1 cellular context compared by ENCODE assay signal in the genomic region with DNA sequence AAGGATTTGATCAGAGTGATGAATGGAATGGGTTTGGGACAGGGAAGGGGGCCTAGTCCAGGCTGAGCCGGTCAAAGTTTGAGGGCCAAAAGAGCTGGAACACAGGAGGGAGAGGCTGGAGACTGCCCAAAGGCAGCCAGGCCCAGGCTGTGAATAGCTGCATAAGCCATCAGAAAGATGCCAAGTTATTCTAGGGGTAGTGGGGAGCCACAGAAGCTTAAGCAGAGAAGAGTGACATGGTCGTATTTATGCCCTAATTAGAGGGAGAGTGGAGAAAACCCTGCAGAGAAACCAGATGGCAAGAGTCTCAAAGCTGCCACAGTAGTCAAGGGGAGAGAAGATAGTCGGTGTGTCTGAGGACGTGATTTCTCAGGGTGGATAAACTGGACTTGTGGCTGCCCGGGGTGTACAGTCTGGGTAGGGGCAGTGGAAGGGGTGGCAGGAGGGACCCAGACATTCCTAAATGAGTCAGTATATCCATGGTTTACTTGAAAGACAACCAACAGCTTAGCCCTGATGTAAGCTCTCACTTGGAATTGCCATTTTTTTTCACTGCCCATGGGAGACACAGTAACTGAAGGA.
TF ChIP-seq lines count a peak whose summit lies in the region.

No MANE protein-coding gene starts in this region.

TF ChIP-seq in IMR-90, 13 proteins besides CTCF, POLR2A, EP300 and RAD21:
- TF ChIP-seq MAZ (IDR thresholded peaks at IDR 0.05; ENCODE audit: borderline replicate concordance, low read depth, low read length): no peak
- TF ChIP-seq BHLHE40 (IDR thresholded peaks at IDR 0.05; ENCODE audit: low read depth, low read length): no peak
- no peak for TF ChIP-seq CHD1 (IDR thresholded peaks at IDR 0.05; ENCODE audit: low read depth, low read length)
- no peak for TF ChIP-seq FOS (IDR thresholded peaks at IDR 0.05; ENCODE audit: low read depth, low read length)
- no peak for TF ChIP-seq MXI1 (IDR thresholded peaks at IDR 0.05; ENCODE audit: borderline replicate concordance, low read depth, low read length)
- TF ChIP-seq MAFK (IDR thresholded peaks at IDR 0.05; ENCODE audit: low read depth, low read length): no peak
- TF ChIP-seq, protein P1, sequence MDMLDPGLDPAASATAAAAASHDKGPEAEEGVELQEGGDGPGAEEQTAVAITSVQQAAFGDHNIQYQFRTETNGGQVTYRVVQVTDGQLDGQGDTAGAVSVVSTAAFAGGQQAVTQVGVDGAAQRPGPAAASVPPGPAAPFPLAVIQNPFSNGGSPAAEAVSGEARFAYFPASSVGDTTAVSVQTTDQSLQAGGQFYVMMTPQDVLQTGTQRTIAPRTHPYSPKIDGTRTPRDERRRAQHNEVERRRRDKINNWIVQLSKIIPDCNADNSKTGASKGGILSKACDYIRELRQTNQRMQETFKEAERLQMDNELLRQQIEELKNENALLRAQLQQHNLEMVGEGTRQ (IDR thresholded peaks at IDR 0.05; ENCODE audit: low read depth, low read length): no peak
- TF ChIP-seq, protein P2, sequence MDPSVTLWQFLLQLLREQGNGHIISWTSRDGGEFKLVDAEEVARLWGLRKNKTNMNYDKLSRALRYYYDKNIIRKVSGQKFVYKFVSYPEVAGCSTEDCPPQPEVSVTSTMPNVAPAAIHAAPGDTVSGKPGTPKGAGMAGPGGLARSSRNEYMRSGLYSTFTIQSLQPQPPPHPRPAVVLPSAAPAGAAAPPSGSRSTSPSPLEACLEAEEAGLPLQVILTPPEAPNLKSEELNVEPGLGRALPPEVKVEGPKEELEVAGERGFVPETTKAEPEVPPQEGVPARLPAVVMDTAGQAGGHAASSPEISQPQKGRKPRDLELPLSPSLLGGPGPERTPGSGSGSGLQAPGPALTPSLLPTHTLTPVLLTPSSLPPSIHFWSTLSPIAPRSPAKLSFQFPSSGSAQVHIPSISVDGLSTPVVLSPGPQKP (IDR thresholded peaks at IDR 0.05; ENCODE audit: borderline replicate concordance, low read depth, low read length): no peak
- TF ChIP-seq RFX5 (IDR thresholded peaks at IDR 0.05; ENCODE audit: low read depth, low read length): no peak
- TF ChIP-seq RCOR1 (IDR thresholded peaks at IDR 0.05; ENCODE audit: insufficient replicate concordance, low read length): no peak
- no peak for TF ChIP-seq NFE2L2 (IDR thresholded peaks at IDR 0.05; ENCODE audit: low read depth, low read length)
- TF ChIP-seq SMC3 (IDR thresholded peaks at IDR 0.05; ENCODE audit: low read depth, low read length): no peak
- TF ChIP-seq CEBPB (IDR thresholded peaks at IDR 0.05; ENCODE audit: low read depth, low read length): no peak
